Comparison of ENCODE assay signal across 8 cellular contexts in the genomic region with DNA sequence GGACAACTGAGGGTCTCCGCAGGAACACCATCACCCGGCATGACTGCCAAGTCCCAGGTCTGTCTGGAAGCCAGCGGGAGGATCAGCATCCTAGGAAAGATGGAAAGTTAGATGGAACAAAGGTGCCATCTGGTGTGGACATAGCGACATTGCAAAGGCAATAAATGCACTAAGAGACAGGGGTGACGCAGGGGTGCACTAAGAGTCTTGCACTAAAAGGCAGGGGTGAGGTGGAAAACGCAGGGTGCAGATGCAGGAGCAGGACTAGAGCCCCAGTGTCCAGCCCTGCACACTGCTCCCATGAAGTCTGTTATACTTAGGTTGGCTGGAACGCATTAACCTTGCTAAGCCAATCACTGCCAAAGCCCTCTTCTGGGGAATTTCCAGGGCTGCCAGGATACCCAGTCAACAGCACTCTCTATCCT. TPM values are rescaled to one million over a fixed set of nuclear protein-coding genes. Genes with fewer than 3 reads are reported as not detected.
DNase-seq lines count a peak whose midpoint lies in the region; ATAC-seq and TF ChIP-seq lines count a peak whose summit lies in the region.

No MANE protein-coding gene starts in this region.

- POLR2A ChIA-PET in CD8-positive, alpha-beta T cell (lab: Charles Lee) = no interaction called here

- CTCF ChIA-PET in CD8-positive, alpha-beta T cell (lab: Charles Lee) = interaction anchor here (1.1 to 4.0 kb wide), 4 partner anchors 14 to 91 kb away, joined by 3 to 25 read pairs (median 4); partner anchors contain the start of gene ATOX1

- H3K36me3 ChIP-seq in CD8-positive, alpha-beta T cell (ENCODE audit: insufficient read depth, low read length) = peaks cover 4% of the 10 kb centered on the region
- H3K36me3 ChIP-seq in WERI-Rb-1 = peaks cover 10% of the 10 kb centered on the region; the same call in 1 of the 2 replicates
- H3K36me3 ChIP-seq in cardiac muscle cell = peaks cover 3% of the 10 kb centered on the region

- peaks cover 58% of the 10 kb centered on the region for H3K36me3 Mint-ChIP-seq in CD8-positive, alpha-beta T cell
- peaks cover 38% of the 10 kb centered on the region for H3K36me3 Mint-ChIP-seq in stimulated activated memory B cell treated with anti-CD40 and anti-IgM and Interleukin-4, amounts not matched to agents 10 μg/mL and 1 μg/mL and 100 μg/mL, for 72 hours

- no peak for ATAC-seq in CD8-positive, alpha-beta T cell
- peak; percentile 47 for ATAC-seq in sciatic nerve
- no peak for ATAC-seq in stimulated activated memory B cell treated with anti-CD40 and anti-IgM and Interleukin-4, amounts not matched to agents 10 μg/mL and 1 μg/mL and 100 μg/mL, for 72 hours
- ATAC-seq in HG03432 (IDR thresholded peaks at IDR 0.05; ENCODE audit: unreplicated experiment) = no peak

- no peak overlapping the region for H3K27ac ChIP-seq in CD8-positive, alpha-beta T cell (ENCODE audit: low read depth, low read length)
- H3K27ac ChIP-seq in WERI-Rb-1 = no peak overlapping the region
- no peak overlapping the region for H3K27ac ChIP-seq in cardiac muscle cell

- no peaks in the 10 kb centered on the region for H3K9me3 Mint-ChIP-seq in CD8-positive, alpha-beta T cell
- no peaks in the 10 kb centered on the region for H3K9me3 Mint-ChIP-seq in stimulated activated memory B cell treated with anti-CD40 and anti-IgM and Interleukin-4, amounts not matched to agents 10 μg/mL and 1 μg/mL and 100 μg/mL, for 72 hours

- H3K4me1 ChIP-seq in CD8-positive, alpha-beta T cell (ENCODE audit: insufficient read depth, low read length) = peaks cover 29% of the 10 kb centered on the region
- peaks cover 8% of the 10 kb centered on the region for H3K4me1 ChIP-seq in cardiac muscle cell (ENCODE audit: low read depth)

- H3K4me3 ChIP-seq in CD8-positive, alpha-beta T cell (ENCODE audit: low read depth, low read length) = no peak overlapping the region
- no peak overlapping the region for H3K4me3 ChIP-seq in HFF-Myc (replicated peaks; ENCODE audit: low read depth, low read length)
- H3K4me3 ChIP-seq in WERI-Rb-1 (ENCODE audit: low read depth, low read length) = no peak overlapping the region
- H3K4me3 ChIP-seq in cardiac muscle cell = no peak overlapping the region

- H3K27me3 ChIP-seq in CD8-positive, alpha-beta T cell (ENCODE audit: insufficient read depth, low read length) = no peaks in the 10 kb centered on the region
- H3K27me3 ChIP-seq in WERI-Rb-1 (ENCODE audit: insufficient read depth, low read depth, severe bottlenecking) = no peaks in the 10 kb centered on the region
- H3K27me3 ChIP-seq in cardiac muscle cell = no peaks in the 10 kb centered on the region

- peaks cover 37% of the 10 kb centered on the region for H3K4me1 Mint-ChIP-seq in CD8-positive, alpha-beta T cell (ENCODE audit: low read depth)
- H3K4me1 Mint-ChIP-seq in stimulated activated memory B cell treated with anti-CD40 and anti-IgM and Interleukin-4, amounts not matched to agents 10 μg/mL and 1 μg/mL and 100 μg/mL, for 72 hours = peaks cover 45% of the 10 kb centered on the region

- DNase-seq in CD8-positive, alpha-beta T cell = no peak
- DNase-seq in HFF-Myc (ENCODE audit: extremely low read depth, low read depth) = peak; percentile 58
- DNase-seq in WERI-Rb-1 = peak; percentile 52
- DNase-seq in cardiac muscle cell (ENCODE audit: low read depth in 1 of 2, low spot score in 1 of 2) = peak; percentile 70 to 76
- peak; percentile 66 for DNase-seq in sciatic nerve (ENCODE audit: low spot score)
- no peak for DNase-seq in NCI-H2107 treated with DMSO at 0.1 percent for 48 hours (lab: John Stamatoyannopoulos, UW; ENCODE audit: unreplicated experiment)

- no peaks in the 10 kb centered on the region for H3K9me3 ChIP-seq in CD8-positive, alpha-beta T cell (ENCODE audit: low read length)
- no peaks in the 10 kb centered on the region for H3K9me3 ChIP-seq in WERI-Rb-1 (ENCODE audit: severe bottlenecking)
- H3K9me3 ChIP-seq in cardiac muscle cell (ENCODE audit: low read depth) = no peaks in the 10 kb centered on the region

- intact Hi-C loops in CD8-positive, alpha-beta T cell (cut with DNase I, micrococcal nuclease) = no loop called here
- intact Hi-C loops in sciatic nerve (cut with DNase I) = loop anchor here (10.0 kb wide), 1 partner anchor 298 kb away; the partner anchor contains the start of gene SLC36A1

- no peaks in the 10 kb centered on the region for H3K27me3 Mint-ChIP-seq in CD8-positive, alpha-beta T cell (ENCODE audit: low read depth)
- H3K27me3 Mint-ChIP-seq in stimulated activated memory B cell treated with anti-CD40 and anti-IgM and Interleukin-4, amounts not matched to agents 10 μg/mL and 1 μg/mL and 100 μg/mL, for 72 hours = no peaks in the 10 kb centered on the region

- no peak overlapping the region for H3K4me3 Mint-ChIP-seq in CD8-positive, alpha-beta T cell
- no peak overlapping the region for H3K4me3 Mint-ChIP-seq in stimulated activated memory B cell treated with anti-CD40 and anti-IgM and Interleukin-4, amounts not matched to agents 10 μg/mL and 1 μg/mL and 100 μg/mL, for 72 hours

- no peak for TF ChIP-seq CTCF in CD8-positive, alpha-beta T cell (IDR thresholded peaks at IDR 0.05)
- peak; percentile 74 for TF ChIP-seq CTCF in HFF-Myc (IDR thresholded peaks at IDR 0.05; ENCODE audit: low read depth, low read length, missing control alignments)
- TF ChIP-seq CTCF in WERI-Rb-1 (IDR thresholded peaks at IDR 0.05; ENCODE audit: low read depth, low read length) = peak; percentile 82
- peak; percentile 69 for TF ChIP-seq CTCF in cardiac muscle cell (IDR thresholded peaks at IDR 0.05; ENCODE audit: low read depth, low read length)

- H3K27ac Mint-ChIP-seq in CD8-positive, alpha-beta T cell = peak overlapping the region; percentile 39
- H3K27ac Mint-ChIP-seq in stimulated activated memory B cell treated with anti-CD40 and anti-IgM and Interleukin-4, amounts not matched to agents 10 μg/mL and 1 μg/mL and 100 μg/mL, for 72 hours = no peak overlapping the region

RNA-seq across cellular contexts. Expression of gene ATOX1, which starts 15.5 kb away (rescaled TPM):
- total RNA-seq in CD8-positive, alpha-beta T cell = 10 to 100 TPM; 12.6 to 13.2 TPM
- total RNA-seq in cardiac muscle cell = 68.2 and 168 TPM in 2 replicates
- polyA plus RNA-seq in cardiac muscle cell = 186 and 190 TPM in 2 replicates
- 47.3 TPM for total RNA-seq in sciatic nerve

RNA-seq across cellular contexts. Expression of gene G3BP1, which starts 28.9 kb away (rescaled TPM):
- total RNA-seq in CD8-positive, alpha-beta T cell = 10 to 100 TPM; 89.1 to 91.1 TPM
- 66.9 and 97.0 TPM in 2 replicates for total RNA-seq in cardiac muscle cell
- 105 and 140 TPM in 2 replicates for polyA plus RNA-seq in cardiac muscle cell
- 151 TPM for total RNA-seq in sciatic nerve

RNA-seq across cellular contexts. Expression of gene SPARC, which starts 56.2 kb away (rescaled TPM):
- total RNA-seq in CD8-positive, alpha-beta T cell = under 1 TPM in 1 of 2 experiments, not detected in 1; 0.39 TPM
- total RNA-seq in cardiac muscle cell (130 and 216 TPM in 2 replicates), sciatic nerve (3,484 TPM)
- 548 and 705 TPM in 2 replicates for polyA plus RNA-seq in cardiac muscle cell

Comparison
In these comparisons a context has a peak if more than half of its experiments do, and no peak if none do; other contexts are left out.
1. DNase-seq: peak in HFF-Myc (single experiment), WERI-Rb-1 (single experiment), cardiac muscle cell (2 of 2) and sciatic nerve (single experiment); none in CD8-positive, alpha-beta T cell (0 of 7) and NCI-H2107 treated with DMSO at 0.1 percent for 48 hours (single experiment).
2. RNA of gene SPARC, which starts 56.2 kb away (total RNA-seq): 3,484 TPM in sciatic nerve (single experiment) and 130 to 216 TPM in cardiac muscle cell; 0.39 TPM in CD8-positive, alpha-beta T cell; every median in the first group is over 10 times any median in the second.